15 cellular contexts compared by ENCODE assay signal in genomic region chr9:79007701-79008483, GRCh38.
A peak's percentile ranks its signal among the peaks of the same experiment; 100 is the strongest.
DNase-seq lines count a peak whose midpoint lies in the region; ATAC-seq lines count a peak whose summit lies in the region.
"Had no signal": no experiment of that assay in that cellular context is flagged by ENCODE, and none has a peak within 500 bp of the region (broad histone marks: within the 10 kb centered on the region; RNA-seq: fewer than 3 reads in every experiment).

No MANE protein-coding gene starts in this region.

- no peak overlapping the region for H3K4me3 Mint-ChIP-seq in memory B cell

- peaks cover 13% of the 10 kb centered on the region for H3K4me1 Mint-ChIP-seq in memory B cell

- peak overlapping the region; percentile 43 for H3K27ac Mint-ChIP-seq in memory B cell
- H3K27ac Mint-ChIP-seq: IgD-negative memory B cell had no signal

- no peaks in the 10 kb centered on the region for H3K36me3 Mint-ChIP-seq in memory B cell

- DNase-seq in memory B cell (ENCODE audit: low spot score in 2 of 2) (no peak), HuH-7.5 (ENCODE audit: low spot score) (no peak)
- DNase-seq in stimulated activated CD4-positive, alpha-beta T cell treated with anti-CD3 and anti-CD28 coated beads, Interleukin-2, amount 100 ng/mL, for 48 hours: no peak
- no peak for DNase-seq in stimulated activated CD4-positive, alpha-beta T cell treated with anti-CD3 and anti-CD28 coated beads, Interleukin-12 subunit alpha, Interleukin-12 subunit beta, amount 100 ng/mL, for 4 hours
- DNase-seq: activated naive CD4-positive, alpha-beta T cell; DMS153; left colon; NCI-H2227 treated with DMSO at 0.1 percent for 48 hours; occipital lobe; stimulated activated naive CD4-positive, alpha-beta T cell treated with Interleukin-2 at 50 U/mL for 16 hours had no signal

- no peaks in the 10 kb centered on the region for H3K9me3 Mint-ChIP-seq in memory B cell

- ATAC-seq in GM19035 (IDR thresholded peaks at IDR 0.05; ENCODE audit: unreplicated experiment): peak; percentile 95
- peak; percentile 89 for ATAC-seq in HG02571 (IDR thresholded peaks at IDR 0.05; ENCODE audit: unreplicated experiment)
- ATAC-seq in HG03378 (IDR thresholded peaks at IDR 0.05; ENCODE audit: unreplicated experiment): peak; percentile 98
- ATAC-seq in memory B cell (ENCODE audit: low read depth): peak; percentile 34
- ATAC-seq: activated CD4-positive, CD25-positive, alpha-beta regulatory T cell treated with anti-CD3 and anti-CD28 coated beads, Interleukin-2, amount 50 U/mL, for 24 hours; left colon had no signal

- no peaks in the 10 kb centered on the region for H3K27me3 Mint-ChIP-seq in memory B cell
- H3K27me3 Mint-ChIP-seq: IgD-negative memory B cell had no signal

Comparison
In these comparisons a context has a peak if more than half of its experiments do, and no peak if none do; other contexts are left out.
1. ATAC-seq: peak in every context shown above with its lines; median percentile 98 in HG03378; 95 in GM19035; 89 in HG02571; 34 in memory B cell.